Comparison of ENCODE assay signal across 8 cellular contexts in the genomic region with DNA sequence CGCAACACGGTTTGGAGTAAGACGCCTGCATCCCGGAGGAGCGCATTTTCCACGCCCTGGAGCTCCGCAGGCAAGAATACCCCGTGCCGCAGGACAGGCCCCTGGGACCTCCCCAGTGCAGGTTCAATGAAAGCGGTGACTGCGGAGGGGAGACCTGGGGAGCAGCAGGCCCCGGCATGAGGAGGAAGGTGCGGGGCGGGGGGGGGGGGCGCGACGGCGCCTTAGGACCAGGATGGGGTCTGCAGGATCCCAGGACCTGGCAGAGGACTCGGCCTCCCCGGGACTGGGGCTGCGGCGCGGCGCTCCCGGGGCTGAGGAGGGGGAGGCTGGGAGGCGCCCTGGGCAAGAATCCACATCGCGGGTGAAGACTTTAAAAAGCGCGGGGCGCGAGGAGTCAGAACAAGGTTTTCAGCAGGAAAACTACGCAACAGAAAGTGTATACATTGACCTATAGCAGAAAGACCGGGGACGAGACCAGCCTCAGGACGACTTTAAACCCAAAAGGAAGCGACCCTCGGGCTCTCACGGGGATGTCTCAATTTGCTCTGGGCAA. TPM values are rescaled to one million over a fixed set of nuclear protein-coding genes. Genes with fewer than 3 reads are reported as not detected.
DNase-seq lines count a peak whose midpoint lies in the region; ATAC-seq, FAIRE-seq and TF ChIP-seq lines count a peak whose summit lies in the region.

No MANE protein-coding gene starts in this region.

- peaks cover 0 to 2% of the 10 kb centered on the region in 2 donors for H3K4me1 ChIP-seq in lung (ENCODE audit: control insufficient read depth in 2 of 2, insufficient read depth in 2 of 2, low read length in 2 of 2)
- peaks cover 0 to 19% (median 13%) of the 10 kb centered on the region in 4 donors for H3K4me1 ChIP-seq in tibial artery

- no peak for TF ChIP-seq CTCF in HFF-Myc (IDR thresholded peaks at IDR 0.05; ENCODE audit: low read depth, low read length, missing control alignments)
- TF ChIP-seq CTCF in coronary artery (IDR thresholded peaks at IDR 0.05), result no peak
- no peak for TF ChIP-seq CTCF in lung (IDR thresholded peaks at IDR 0.05; ENCODE audit: control extremely low read depth, extremely low read depth)
- no peak for TF ChIP-seq CTCF in tibial artery (IDR thresholded peaks at IDR 0.05)
- no peak for TF ChIP-seq CTCF in D721Med (IDR thresholded peaks at IDR 0.05; ENCODE audit: insufficient read depth, missing control alignments)

- H3K27ac ChIP-seq in coronary artery (peak overlapping the region; percentile 73 to 82), lung (ENCODE audit: low read depth in 1 of 2, low read length in 1 of 2) (peak overlapping the region; percentile 82 to 87), tibial artery (peak overlapping the region; percentile 77 to 88)

- no peak for FAIRE-seq in D721Med (lab: Jason Lieb, UNC)

- intact Hi-C loops in tibial artery (cut with DNase I; ENCODE audit: low total_unique reads), result no loop called here

- 0 to 1% methylated on average over 37 to 39 of the region's 39 CpGs for WGBS in lung, 2 donors

- ATAC-seq in lung (ENCODE audit: insufficient read depth, low FRiP score), result no peak

- H3K36me3 ChIP-seq in lung (ENCODE audit: control insufficient read depth in 2 of 2, insufficient read depth in 2 of 2, low read length in 2 of 2) (no peaks in the 10 kb centered on the region), tibial artery (peaks cover 0 to 10% (median 0%) of the 10 kb centered on the region in 3 donors)

- H3K27me3 ChIP-seq in lung (ENCODE audit: control insufficient read depth, insufficient read depth) (no peaks in the 10 kb centered on the region), tibial artery (no peaks in the 10 kb centered on the region)

- H3K4me3 ChIP-seq in HFF-Myc (replicated peaks; ENCODE audit: low read depth, low read length) (peak overlapping the region; percentile 79), coronary artery (peak overlapping the region; percentile 87), lung (peak overlapping the region; percentile 78), tibial artery (peak overlapping the region; percentile 71)

- DNase-seq in activated gamma-delta T cell treated with Interleukin-2 at 50 U/mL for 16 hours (peak; percentile 5), activated gamma-delta T cell (lab: John Stamatoyannopoulos, UW) (no peak), HFF-Myc (ENCODE audit: extremely low read depth, low read depth) (no peak), NCI-H526 (lab: John Stamatoyannopoulos, UW) (peak; percentile 16 to 67), coronary artery (ENCODE audit: low spot score) (peak; percentile 76), lung (ENCODE audit: low spot score) (no peak), tibial artery (no peak), D721Med (ENCODE audit: insufficient read length, low spot score) (no peak)

- H3K9me3 ChIP-seq in lung (ENCODE audit: control insufficient read depth in 2 of 2, insufficient read depth in 1 of 2, low read length in 1 of 2) (no peaks in the 10 kb centered on the region), tibial artery (no peaks in the 10 kb centered on the region)

RNA-seq across cellular contexts. Expression of gene ZNF611, which starts 0.4 kb away (rescaled TPM):
- total RNA-seq in lung, result 10 to 100 TPM; 18.5 to 28.0 TPM
- 1 to 10 TPM; 4.3 to 7.8 TPM for polyA plus RNA-seq in lung

RNA-seq across cellular contexts. Expression of gene ZNF600, which starts 52.2 kb away (rescaled TPM):
- 10 to 100 TPM in 1 of 2 donors, 1 to 10 TPM in 1; 8.7 to 12.9 TPM for total RNA-seq in lung
- 10 to 100 TPM in 1 of 2 donors, 1 to 10 TPM in 1; 3.5 to 14.8 TPM for polyA plus RNA-seq in lung

Comparison
In these comparisons a context has a peak if more than half of its experiments do, and no peak if none do; other contexts are left out.
1. DNase-seq: peak in activated gamma-delta T cell treated with Interleukin-2 at 50 U/mL for 16 hours (single experiment), NCI-H526 (2 of 2) and coronary artery (single experiment); none in activated gamma-delta T cell (single experiment), HFF-Myc (single experiment), lung (single experiment), tibial artery (0 of 2) and D721Med (single experiment).
2. Peak in every context shown above with its lines, with median percentiles within 50 percentile points of each other: H3K4me3 ChIP-seq and H3K27ac ChIP-seq.